Comparison of ENCODE assay signal across 23 cellular contexts in genomic region chr1:169048043-169048442, GRCh38. TPM values are rescaled to one million over a fixed set of nuclear protein-coding genes. Genes with fewer than 3 reads are reported as not detected.
A peak's percentile ranks its signal among the peaks of the same experiment; 100 is the strongest.
DNase-seq lines count a peak whose midpoint lies in the region; ATAC-seq and TF ChIP-seq lines count a peak whose summit lies in the region.
"Had no signal": no experiment of that assay in that cellular context is flagged by ENCODE, and none has a peak within 500 bp of the region (broad histone marks: within the 10 kb centered on the region; RNA-seq: fewer than 3 reads in every experiment).

No MANE protein-coding gene starts in this region.

- H3K4me3 Mint-ChIP-seq in activated T-cell treated with anti-CD3 and anti-CD28 coated beads, Interleukin-2, amount 50 U/mL, for 24 hours = no peak overlapping the region
- H3K4me3 Mint-ChIP-seq in stimulated activated effector memory CD8-positive, alpha-beta T cell treated with anti-CD3 and anti-CD28 coated beads, Interleukin-12 subunit alpha, Interleukin-12 subunit beta, amount 100 ng/mL, for 72 hours = no peak overlapping the region
- H3K4me3 Mint-ChIP-seq: H9, neural progenitor cell had no signal

- H3K27ac ChIP-seq in Peyer's patch = peak overlapping the region in 3 of 4 donors; percentile 4 to 91 (median 76)
- H3K27ac ChIP-seq: A549, C4-2B, neural progenitor cell, tibial artery had no signal

- peaks cover 0 to 41% (median 6%) of the 10 kb centered on the region in 4 donors for H3K4me1 ChIP-seq in Peyer's patch
- H3K4me1 ChIP-seq: tibial artery had no signal

- peak in 1 of 2 donors; percentile 33 for TF ChIP-seq POLR2A in Peyer's patch (IDR thresholded peaks at IDR 0.05)

- no peaks in the 10 kb centered on the region for H3K27me3 Mint-ChIP-seq in activated T-cell treated with anti-CD3 and anti-CD28 coated beads, Interleukin-2, amount 50 U/mL, for 24 hours

- H3K4me1 Mint-ChIP-seq in activated T-cell treated with anti-CD3 and anti-CD28 coated beads, Interleukin-2, amount 50 U/mL, for 24 hours (ENCODE audit: low read depth) = peaks cover 76% of the 10 kb centered on the region
- peaks cover 66% of the 10 kb centered on the region for H3K4me1 Mint-ChIP-seq in stimulated activated effector memory CD8-positive, alpha-beta T cell treated with anti-CD3 and anti-CD28 coated beads, Interleukin-12 subunit alpha, Interleukin-12 subunit beta, amount 100 ng/mL, for 72 hours

- no peaks in the 10 kb centered on the region for H3K9me3 ChIP-seq in Peyer's patch
- H3K9me3 ChIP-seq: A549, tibial artery had no signal

- H3K36me3 Mint-ChIP-seq in activated T-cell treated with anti-CD3 and anti-CD28 coated beads, Interleukin-2, amount 50 U/mL, for 24 hours (ENCODE audit: low read depth) = no peaks in the 10 kb centered on the region
- no peaks in the 10 kb centered on the region for H3K36me3 Mint-ChIP-seq in stimulated activated effector memory CD8-positive, alpha-beta T cell treated with anti-CD3 and anti-CD28 coated beads, Interleukin-12 subunit alpha, Interleukin-12 subunit beta, amount 100 ng/mL, for 72 hours
- H3K36me3 Mint-ChIP-seq: neural progenitor cell had no signal

- no peak for ATAC-seq in stimulated activated effector memory CD8-positive, alpha-beta T cell treated with anti-CD3 and anti-CD28 coated beads, Interleukin-12 subunit alpha, Interleukin-12 subunit beta, amount 100 ng/mL, for 72 hours
- no peak for ATAC-seq in HG03139 (IDR thresholded peaks at IDR 0.05; ENCODE audit: unreplicated experiment)
- ATAC-seq: A549 had no signal

- H3K36me3 ChIP-seq in Peyer's patch = no peaks in the 10 kb centered on the region
- H3K36me3 ChIP-seq: neural progenitor cell, tibial artery had no signal

- DNase-seq in activated T-cell treated with anti-CD3 and anti-CD28 coated beads, Interleukin-2, amount 50 U/mL, for 24 hours = no peak
- DNase-seq in activated T-cell treated with anti-CD3 and anti-CD28 coated beads for 4 hours (no peak), Peyer's patch (peak in 1 of 3 donors; percentile 57), epithelial cell of esophagus (ENCODE audit: low read depth) (peak; percentile 13), cerebellar cortex (ENCODE audit: low spot score) (no peak), Kasumi-1 (lab: John Stamatoyannopoulos, UW) (no peak)
- DNase-seq in stimulated activated effector memory CD8-positive, alpha-beta T cell treated with anti-CD3 and anti-CD28 coated beads, Interleukin-12 subunit alpha, Interleukin-12 subunit beta, amount 100 ng/mL, for 72 hours (ENCODE audit: low spot score in 2 of 2) = no peak
- DNase-seq: activated CD4-positive, CD25-positive, alpha-beta regulatory T cell; activated naive CD4-positive, alpha-beta T cell; DMS79; H9; hypothalamus; KBM-7; kidney; NCI-H1105 treated with DMSO at 0.1 percent for 48 hours; NCI-H2171; SHP77; tibial artery had no signal

- no peak overlapping the region for H3K4me3 ChIP-seq in Peyer's patch
- no peak overlapping the region for H3K4me3 ChIP-seq in epithelial cell of esophagus (ENCODE audit: low read length)
- H3K4me3 ChIP-seq: A549, neural progenitor cell, tibial artery had no signal

- TF ChIP-seq CTCF in Peyer's patch (IDR thresholded peaks at IDR 0.05) = no peak
- no peak for TF ChIP-seq CTCF in epithelial cell of esophagus (IDR thresholded peaks at IDR 0.05; ENCODE audit: insufficient read depth, low read depth, low read length, missing control alignments)

- H3K27ac Mint-ChIP-seq in activated T-cell treated with anti-CD3 and anti-CD28 coated beads, Interleukin-2, amount 50 U/mL, for 24 hours = peak overlapping the region; percentile 31
- H3K27ac Mint-ChIP-seq in stimulated activated effector memory CD8-positive, alpha-beta T cell treated with anti-CD3 and anti-CD28 coated beads, Interleukin-12 subunit alpha, Interleukin-12 subunit beta, amount 100 ng/mL, for 72 hours = peak overlapping the region; percentile 51
- H3K27ac Mint-ChIP-seq: H9, neural progenitor cell had no signal

- H3K9me3 Mint-ChIP-seq in activated T-cell treated with anti-CD3 and anti-CD28 coated beads, Interleukin-2, amount 50 U/mL, for 24 hours = no peaks in the 10 kb centered on the region
- H3K9me3 Mint-ChIP-seq in stimulated activated effector memory CD8-positive, alpha-beta T cell treated with anti-CD3 and anti-CD28 coated beads, Interleukin-12 subunit alpha, Interleukin-12 subunit beta, amount 100 ng/mL, for 72 hours = no peaks in the 10 kb centered on the region
- H3K9me3 Mint-ChIP-seq: H9; T-helper 1 cell treated with Interleukin-12 subunit alpha and Interleukin-12 subunit beta and Interleukin-4 antibody, amounts not matched to agents 30 μg/mL and 1 μg/mL, for 36 hours had no signal

- H3K27me3 ChIP-seq in Peyer's patch = no peaks in the 10 kb centered on the region
- H3K27me3 ChIP-seq: neural progenitor cell, tibial artery had no signal

RNA-seq across cellular contexts. Expression of gene ATP1B1, which starts 58.4 kb away (rescaled TPM):
- total RNA-seq in Peyer's patch = 100 to 1,000 TPM in 3 of 4 donors, 10 to 100 TPM in 1; 70.1 to 659 (median 499) TPM
